ENCODE assay signal across 1 cellular context in genomic region chr2:128318776-128319456, GRCh38.
TF ChIP-seq lines count a peak whose summit lies in the region.

Gene HS6ST1 (minus strand): TSS chr2:128318868. CDS start chr2:128318563, 305 bp downstream.

TF ChIP-seq in H1, 55 proteins besides CTCF, POLR2A, EP300 and RAD21:
- TF ChIP-seq E2F6 (IDR thresholded peaks at IDR 0.05), result peak; percentile 31; the same call in 1 of the 2 replicates
- no peak for TF ChIP-seq CHD2 (IDR thresholded peaks at IDR 0.05; ENCODE audit: low read length)
- TF ChIP-seq KDM4A (IDR thresholded peaks at IDR 0.05; ENCODE audit: low read depth, low read length, severe bottlenecking), result peak; percentile 75
- TF ChIP-seq ASH2L (IDR thresholded peaks at IDR 0.05; ENCODE audit: low read length), result peak; percentile 49
- TF ChIP-seq CBX5 (IDR thresholded peaks at IDR 0.05; ENCODE audit: low read depth, low read length), result no peak
- TF ChIP-seq CREB1 (IDR thresholded peaks at IDR 0.05), result 0 out of 2 replicates have a peak, but pooled peaks have one; percentile 5
- TF ChIP-seq EGR1 (IDR thresholded peaks at IDR 0.05; ENCODE audit: borderline replicate concordance, low read depth, low read length), result peak; percentile 49; the same call in 1 of the 2 replicates
- TF ChIP-seq TBP (IDR thresholded peaks at IDR 0.05; ENCODE audit: low read depth, low read length), result peak; percentile 34; the same call in 1 of the 2 replicates
- peak; percentile 37 for TF ChIP-seq MAX (IDR thresholded peaks at IDR 0.05)
- TF ChIP-seq POLR2AphosphoS5 (IDR thresholded peaks at IDR 0.05; ENCODE audit: low read depth, low read length), result peak; percentile 52; the same call in 1 of the 2 replicates
- TF ChIP-seq TAF1 (IDR thresholded peaks at IDR 0.05; ENCODE audit: low read depth, low read length), result peak; percentile 75; the same call in 1 of the 2 replicates
- TF ChIP-seq PHF8 (conservative IDR thresholded peaks at IDR 0.05; ENCODE audit: low read depth, low read length), result no peak; the same call in 1 of the 2 replicates
